In genomic region chr4:8769645-8770517, GRCh38 we compare ENCODE assay signal across 26 cellular contexts.
DNase-seq lines count a peak whose midpoint lies in the region; ATAC-seq and TF ChIP-seq lines count a peak whose summit lies in the region.
"Had no signal": no experiment of that assay in that cellular context is flagged by ENCODE, and none has a peak within 500 bp of the region (broad histone marks: within the 10 kb centered on the region; RNA-seq: fewer than 3 reads in every experiment).

No MANE protein-coding gene starts in this region.

- no peak overlapping the region for H3K27ac ChIP-seq in endodermal cell (ENCODE audit: low read depth, low read length)
- H3K27ac ChIP-seq: brain microvascular endothelial cell, psoas muscle, suprapubic skin had no signal

- H3K9me3 ChIP-seq in endodermal cell (ENCODE audit: control insufficient read depth, low read length), result no peaks in the 10 kb centered on the region
- H3K9me3 ChIP-seq: mucosa of descending colon, psoas muscle, suprapubic skin had no signal

- H3K27me3 ChIP-seq in H7 (ENCODE audit: control insufficient read depth, insufficient read depth, low read length) (no peaks in the 10 kb centered on the region), endodermal cell (ENCODE audit: control insufficient read depth, insufficient read depth, low read length, poor library complexity, severe bottlenecking) (no peaks in the 10 kb centered on the region)
- H3K27me3 ChIP-seq: brain microvascular endothelial cell had no signal

- WGBS in endodermal cell (ENCODE audit: insufficient coverage in 1 of 2, insufficient read length in 1 of 2), 2 experiments, result 85 to 94% methylated on average over 13 to 17 of the region's 17 CpGs

- no peak for ATAC-seq in HG02678 (IDR thresholded peaks at IDR 0.05; ENCODE audit: unreplicated experiment)
- ATAC-seq: activated naive CD8-positive, alpha-beta T cell treated with anti-CD3 and anti-CD28 coated beads, Interleukin-2, amount 50 U/mL, for 24 hours; left lobe of liver; mucosa of descending colon; psoas muscle; stimulated activated memory B cell treated with anti-CD40 and anti-IgM and Interleukin-4, amounts not matched to agents 10 μg/mL and 1 μg/mL and 100 μg/mL, for 72 hours had no signal

- no peaks in the 10 kb centered on the region for H3K9me3 Mint-ChIP-seq in endodermal cell
- H3K9me3 Mint-ChIP-seq: activated B cell treated with CpG ODN at 0.5 μM for 24 hours; activated naive CD8-positive, alpha-beta T cell treated with anti-CD3 and anti-CD28 coated beads, Interleukin-2, amount 50 U/mL, for 24 hours had no signal

- no peak overlapping the region for H3K9ac ChIP-seq in endodermal cell (ENCODE audit: extremely low read depth, low read length, poor library complexity, severe bottlenecking)

- no peaks in the 10 kb centered on the region for H3K4me1 ChIP-seq in endodermal cell (ENCODE audit: control insufficient read depth, insufficient read depth, low read length)
- H3K4me1 ChIP-seq: psoas muscle, suprapubic skin had no signal

- peaks cover 2% of the 10 kb centered on the region for H3K4me1 Mint-ChIP-seq in endodermal cell
- H3K4me1 Mint-ChIP-seq: activated B cell treated with CpG ODN at 0.5 μM for 24 hours; activated naive CD8-positive, alpha-beta T cell treated with anti-CD3 and anti-CD28 coated beads, Interleukin-2, amount 50 U/mL, for 24 hours; stimulated activated memory B cell treated with anti-CD40 and anti-IgM and Interleukin-4, amounts not matched to agents 10 μg/mL and 1 μg/mL and 100 μg/mL, for 72 hours had no signal

- DNase-seq in A172 (ENCODE audit: low spot score) (peak; percentile 9), H7 (peak; percentile 40), endodermal cell (peak; percentile 44), mesenteric fat pad (ENCODE audit: low spot score) (peak; percentile 62), NCI-H1436 treated with DMSO at 0.1 percent for 48 hours (lab: John Stamatoyannopoulos, UW) (no peak), amniotic stem cell (lab: John Stamatoyannopoulos, UW) (no peak)
- DNase-seq: activated B cell treated with CpG ODN at 0.5 μM for 24 hours; activated CD4-positive, alpha-beta T cell treated with anti-CD3 and anti-CD28 coated beads, Interleukin-2, amount 50 U/mL, for 48 hours; activated CD8-positive, alpha-beta memory T cell treated with anti-CD3 and anti-CD28 coated beads, Interleukin-2, amount 50 U/mL, for 4 hours; activated naive CD8-positive, alpha-beta T cell treated with anti-CD3 and anti-CD28 coated beads, Interleukin-2, amount 50 U/mL, for 24 hours; brain microvascular endothelial cell; CD4-positive, alpha-beta memory T cell; effector CD4-positive, alpha-beta T cell; erythroblast; foreskin fibroblast; HCEC 1CT; NCI-H1417; NCI-H2081 treated with DMSO at 0.1 percent for 48 hours; NCI-H446; small intestine had no signal

- no peak overlapping the region for H3K4me3 Mint-ChIP-seq in endodermal cell
- H3K4me3 Mint-ChIP-seq: activated B cell treated with CpG ODN at 0.5 μM for 24 hours; activated naive CD8-positive, alpha-beta T cell treated with anti-CD3 and anti-CD28 coated beads, Interleukin-2, amount 50 U/mL, for 24 hours; stimulated activated memory B cell treated with anti-CD40 and anti-IgM and Interleukin-4, amounts not matched to agents 10 μg/mL and 1 μg/mL and 100 μg/mL, for 72 hours had no signal

- H3K27me3 Mint-ChIP-seq in endodermal cell (ENCODE audit: insufficient read depth), result peaks cover 2% of the 10 kb centered on the region
- H3K27me3 Mint-ChIP-seq: activated naive CD8-positive, alpha-beta T cell treated with anti-CD3 and anti-CD28 coated beads, Interleukin-2, amount 50 U/mL, for 24 hours; CD4-positive, alpha-beta memory T cell had no signal

- H3K36me3 Mint-ChIP-seq in endodermal cell (ENCODE audit: low read depth), result no peaks in the 10 kb centered on the region
- H3K36me3 Mint-ChIP-seq: CD4-positive, alpha-beta memory T cell; stimulated activated memory B cell treated with anti-CD40 and anti-IgM and Interleukin-4, amounts not matched to agents 10 μg/mL and 1 μg/mL and 100 μg/mL, for 72 hours had no signal

- no peak overlapping the region for H3K4me3 ChIP-seq in H7 (ENCODE audit: insufficient read depth, low read depth, low read length)
- no peak overlapping the region for H3K4me3 ChIP-seq in endodermal cell (ENCODE audit: low read length)
- H3K4me3 ChIP-seq: mucosa of descending colon, psoas muscle, suprapubic skin had no signal

- no peak for TF ChIP-seq CTCF in endodermal cell (conservative IDR thresholded peaks at IDR 0.05)

- no peak overlapping the region for H3K27ac Mint-ChIP-seq in endodermal cell
- H3K27ac Mint-ChIP-seq: activated B cell treated with CpG ODN at 0.5 μM for 24 hours; activated naive CD8-positive, alpha-beta T cell treated with anti-CD3 and anti-CD28 coated beads, Interleukin-2, amount 50 U/mL, for 24 hours; CD4-positive, alpha-beta memory T cell; stimulated activated memory B cell treated with anti-CD40 and anti-IgM and Interleukin-4, amounts not matched to agents 10 μg/mL and 1 μg/mL and 100 μg/mL, for 72 hours had no signal

- H3K36me3 ChIP-seq in H7 (replicated peaks; ENCODE audit: control insufficient read depth, insufficient read depth, low read length) (no peaks in the 10 kb centered on the region), endodermal cell (ENCODE audit: control insufficient read depth, insufficient read depth, low read length) (no peaks in the 10 kb centered on the region)
- H3K36me3 ChIP-seq: brain microvascular endothelial cell, suprapubic skin had no signal

Comparison
In these comparisons a context has a peak if more than half of its experiments do, and no peak if none do; other contexts are left out.
1. DNase-seq: peak in A172 (single experiment), H7 (single experiment), endodermal cell (single experiment) and mesenteric fat pad (single experiment); none in NCI-H1436 treated with DMSO at 0.1 percent for 48 hours (single experiment) and amniotic stem cell (single experiment).